9 cellular contexts compared by ENCODE assay signal in the genomic region with DNA sequence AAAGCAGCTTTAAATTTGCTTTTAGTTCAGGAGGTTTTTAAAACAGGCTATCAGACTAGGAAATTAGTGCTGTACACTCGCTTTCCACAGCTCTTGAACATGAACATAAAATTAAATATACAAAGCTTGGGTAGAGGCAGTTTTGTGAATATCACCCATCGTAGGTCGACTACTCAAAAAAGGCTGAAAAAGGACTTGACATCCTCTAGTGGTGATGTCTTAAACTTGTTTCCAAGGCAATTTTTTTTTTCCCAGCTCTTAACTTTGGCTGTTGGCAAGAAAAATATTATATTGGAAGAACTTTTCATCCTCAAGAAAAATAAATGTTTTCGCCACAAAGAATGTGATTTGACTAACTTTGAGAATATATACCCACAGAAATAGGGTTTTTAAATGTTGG. TPM values are rescaled to one million over a fixed set of nuclear protein-coding genes. Genes with fewer than 3 reads are reported as not detected.
DNase-seq lines count a peak whose midpoint lies in the region; ATAC-seq and TF ChIP-seq lines count a peak whose summit lies in the region.
"Had no signal": no experiment of that assay in that cellular context is flagged by ENCODE, and none has a peak within 500 bp of the region (broad histone marks: within the 10 kb centered on the region; RNA-seq: fewer than 3 reads in every experiment).

No MANE protein-coding gene starts in this region.

- peak; percentile 77 for TF ChIP-seq CTCF in chondrocyte (IDR thresholded peaks at IDR 0.05)

- ATAC-seq in GM19395 (IDR thresholded peaks at IDR 0.05; ENCODE audit: unreplicated experiment), result no peak
- ATAC-seq in GM21381 (IDR thresholded peaks at IDR 0.05; ENCODE audit: unreplicated experiment), result no peak

- H3K4me3 Mint-ChIP-seq in chondrocyte (ENCODE audit: unreplicated experiment), result no peak overlapping the region

- peak; percentile 12 for DNase-seq in NCI-H345 (lab: John Stamatoyannopoulos, UW)
- DNase-seq in NCI-H345 treated with DMSO at 0.1 percent for 48 hours (lab: John Stamatoyannopoulos, UW; ENCODE audit: unreplicated experiment), result no peak
- DNase-seq in NCI-H526 (lab: John Stamatoyannopoulos, UW), result peak; percentile 42 to 67
- DNase-seq in chondrocyte (ENCODE audit: low spot score), result no peak
- peak; percentile 91 for DNase-seq in pons (ENCODE audit: low spot score)
- DNase-seq in activated T-cell treated with anti-CD3 and anti-CD28 coated beads, Interleukin-2, amount 50 U/mL, for 48 hours, result no peak

- H3K4me1 Mint-ChIP-seq in chondrocyte (ENCODE audit: low read depth), result peaks cover 14% of the 10 kb centered on the region

- H3K27me3 Mint-ChIP-seq in chondrocyte (ENCODE audit: low read depth), result peaks cover 59% of the 10 kb centered on the region

- H3K27ac Mint-ChIP-seq in chondrocyte (ENCODE audit: unreplicated experiment), result no peak overlapping the region
- H3K27ac Mint-ChIP-seq: CD4-positive, CD25-positive, alpha-beta regulatory T cell had no signal

- peaks cover 6% of the 10 kb centered on the region for H3K36me3 Mint-ChIP-seq in chondrocyte (ENCODE audit: low read depth)
- H3K36me3 Mint-ChIP-seq: CD4-positive, CD25-positive, alpha-beta regulatory T cell had no signal

- H3K9me3 Mint-ChIP-seq in chondrocyte (ENCODE audit: low read depth), result no peaks in the 10 kb centered on the region

RNA-seq across cellular contexts. Expression of a gene that starts 2.9 kb away (rescaled TPM):
- total RNA-seq in chondrocyte, result 0.17 to 1.1 TPM (median 0.77 TPM) in 3 replicates

Comparison
In these comparisons a context has a peak if more than half of its experiments do, and no peak if none do; other contexts are left out.
1. DNase-seq: peak in NCI-H345 (single experiment), NCI-H526 (2 of 2) and pons (single experiment); none in NCI-H345 treated with DMSO at 0.1 percent for 48 hours (single experiment), chondrocyte (single experiment) and activated T-cell treated with anti-CD3 and anti-CD28 coated beads, Interleukin-2, amount 50 U/mL, for 48 hours (0 of 2).